Comparison of ENCODE assay signal across 20 cellular contexts in genomic region chr3:143441772-143442171, GRCh38.
"Had no signal": no experiment of that assay in that cellular context is flagged by ENCODE, and none has a peak within 500 bp of the region (broad histone marks: within the 10 kb centered on the region; RNA-seq: fewer than 3 reads in every experiment).

No MANE protein-coding gene starts in this region.

- H3K27me3 ChIP-seq: esophagus squamous epithelium, gastrocnemius medialis, heart left ventricle, left lung had no signal

- H3K4me1 Mint-ChIP-seq: endodermal cell, memory B cell, mesothelial cell of epicardium had no signal

- DNase-seq: effector CD8-positive, alpha-beta T cell; effector memory CD8-positive, alpha-beta T cell; endodermal cell; erythroblast; esophagus squamous epithelium; foreskin fibroblast; foreskin melanocyte; gastrocnemius medialis; heart left ventricle; hippocampal formation; left cardiac atrium; left lung; left ventricle myocardium superior; lower lobe of right lung; mucosa of descending colon; naive thymus-derived CD8-positive, alpha-beta T cell had no signal

- H3K27ac Mint-ChIP-seq: effector memory CD8-positive, alpha-beta T cell; endodermal cell; memory B cell; mesothelial cell of epicardium had no signal

- H3K36me3 Mint-ChIP-seq: mesothelial cell of epicardium had no signal

- ATAC-seq: effector memory CD8-positive, alpha-beta T cell; esophagus mucosa; gastrocnemius medialis; heart left ventricle; left cardiac atrium; left lung; left ventricle myocardium superior; lower lobe of right lung; mucosa of descending colon; naive thymus-derived CD8-positive, alpha-beta T cell had no signal

- H3K4me3 ChIP-seq: coronary artery, esophagus squamous epithelium, gastrocnemius medialis, heart left ventricle, left lung, lower lobe of right lung, mucosa of descending colon had no signal

- H3K9me3 Mint-ChIP-seq: effector memory CD8-positive, alpha-beta T cell; endodermal cell; memory B cell; mesothelial cell of epicardium; naive thymus-derived CD8-positive, alpha-beta T cell had no signal

- H3K9me3 ChIP-seq: esophagus squamous epithelium, gastrocnemius medialis, heart left ventricle, left lung, lower lobe of right lung, mucosa of descending colon had no signal

- H3K4me3 Mint-ChIP-seq: effector memory CD8-positive, alpha-beta T cell; endodermal cell; memory B cell; mesothelial cell of epicardium; naive thymus-derived CD8-positive, alpha-beta T cell had no signal

- H3K27me3 Mint-ChIP-seq: effector memory CD8-positive, alpha-beta T cell; memory B cell; naive thymus-derived CD8-positive, alpha-beta T cell had no signal

- H3K36me3 ChIP-seq: esophagus squamous epithelium, gastrocnemius medialis, heart left ventricle, left lung, lower lobe of right lung had no signal

- H3K27ac ChIP-seq: coronary artery, esophagus squamous epithelium, gastrocnemius medialis, heart left ventricle, left lung, lower lobe of right lung had no signal
